ENCODE assay signal across 8 cellular contexts in the genomic region with DNA sequence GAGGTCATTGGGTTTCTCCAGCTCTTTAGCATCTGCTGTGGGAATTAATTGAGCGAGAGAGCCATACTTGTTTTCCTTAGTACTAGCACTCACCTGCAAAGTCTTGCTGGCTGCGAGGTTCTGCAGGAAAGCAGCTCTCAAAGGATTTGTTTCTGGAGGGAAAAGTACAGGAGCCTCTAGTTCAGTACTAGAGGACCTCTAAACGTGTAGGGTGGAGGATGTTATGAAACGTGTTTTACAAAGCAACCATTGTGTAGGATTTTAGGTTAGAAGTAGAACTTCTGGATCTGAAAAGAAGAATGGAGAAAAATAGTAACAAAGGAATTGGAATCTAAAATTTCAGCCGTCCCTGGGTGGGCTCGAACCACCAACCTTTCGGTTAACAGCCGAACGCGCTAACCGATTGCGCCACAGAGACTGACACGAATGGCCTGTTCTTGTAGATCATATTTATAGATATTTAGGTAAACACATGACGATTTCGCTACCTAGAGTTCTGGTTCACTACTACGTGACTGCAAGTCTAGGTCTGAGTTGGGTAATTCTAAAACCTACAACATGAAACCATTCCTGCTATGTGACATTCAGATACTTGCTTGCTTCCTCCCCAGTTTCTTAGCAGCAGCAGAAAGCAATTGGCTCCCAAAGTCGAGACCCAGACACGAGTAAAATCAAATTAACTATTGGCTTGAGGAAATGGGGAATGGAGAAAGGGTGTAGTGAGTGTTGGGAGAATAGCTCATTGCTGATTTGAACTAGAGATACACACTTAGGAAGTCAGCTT.
DNase-seq lines count a peak whose midpoint lies in the region; ATAC-seq, FAIRE-seq and TF ChIP-seq lines count a peak whose summit lies in the region.

No MANE protein-coding gene starts in this region.

- DNase-seq in CD4-positive, alpha-beta memory T cell: peak in 4 of 5 donors; percentile 19 to 39 (median 20)
- DNase-seq in HTR-8/SVneo (ENCODE audit: insufficient read length, low spot score): peak; percentile 49
- peak; percentile 72 for DNase-seq in GM12878 (ENCODE audit: low read depth, low spot score)
- DNase-seq in natural killer cell treated with Interleukin-12 subunit alpha and Interleukin-12 subunit beta and Interleukin-15 and Interleukin-18, amount 100 ng/mL, for 72 hours (ENCODE audit: low spot score): no peak
- no peak for DNase-seq in DMS153 treated with DMSO at 0.1 percent for 48 hours (lab: John Stamatoyannopoulos, UW; ENCODE audit: unreplicated experiment)
- DNase-seq in NCI-H2196 treated with DMSO at 0.1 percent for 48 hours (lab: John Stamatoyannopoulos, UW; ENCODE audit: unreplicated experiment): no peak
- no peak for DNase-seq in tibial artery

- H3K27ac ChIP-seq in CD4-positive, alpha-beta memory T cell (ENCODE audit: low read depth, low read length): no peak overlapping the region
- H3K27ac ChIP-seq in GM12878 (ENCODE audit: control insufficient read depth, insufficient read depth) (no peak overlapping the region), tibial artery (no peak overlapping the region)

- peaks cover 0 to 4% (median 0%) of the 10 kb centered on the region in 8 donors for H3K9me3 Mint-ChIP-seq in CD4-positive, alpha-beta memory T cell
- no peaks in the 10 kb centered on the region for H3K9me3 Mint-ChIP-seq in natural killer cell treated with Interleukin-12 subunit alpha and Interleukin-12 subunit beta and Interleukin-15 and Interleukin-18, amount 100 ng/mL, for 72 hours

- H3K27me3 Mint-ChIP-seq in CD4-positive, alpha-beta memory T cell: peaks cover 32 to 49% of the 10 kb centered on the region in 2 donors
- H3K27me3 Mint-ChIP-seq in natural killer cell treated with Interleukin-12 subunit alpha and Interleukin-12 subunit beta and Interleukin-15 and Interleukin-18, amount 100 ng/mL, for 72 hours: peaks cover 20 to 37% of the 10 kb centered on the region in 2 donors

- 18% methylated on average over 18 of the region's 18 CpGs for WGBS in GM12878 (ENCODE audit: insufficient coverage, insufficient replicate concordance, low lambda C conversion rate, missing lambda C conversion rate)

- no peak; a peak in 1 of 4 replicates for TF ChIP-seq EP300 in GM12878 (IDR thresholded peaks at IDR 0.05; ENCODE audit: borderline replicate concordance in 1 of 2, control insufficient read depth in 1 of 2, low read depth in 2 of 2, low read length in 2 of 2)

- POLR2A ChIA-PET in CD4-positive, alpha-beta memory T cell (lab: Charles Lee; ENCODE audit: partially characterized antibody): no interaction called here
- POLR2A ChIA-PET in GM12878 (lab: Charles Lee): interaction anchor here (0.6 kb wide), 1 partner anchor 127 kb away, joined by 4 read pairs; no protein-coding TSS in a partner anchor

- H3K9ac ChIP-seq in GM12878 (ENCODE audit: control insufficient read depth, insufficient read depth, low read length): peak overlapping the region; percentile 18; the same call in 1 of the 2 replicates

- no TSS peak for BruUV-seq in GM12878 (replicated peaks; lab: Mats Ljungman, UMichigan)

- H3K27ac Mint-ChIP-seq in CD4-positive, alpha-beta memory T cell: peak overlapping the region in 2 of 7 donors; percentile 42 to 86
- peak overlapping the region; percentile 66 to 78 for H3K27ac Mint-ChIP-seq in natural killer cell treated with Interleukin-12 subunit alpha and Interleukin-12 subunit beta and Interleukin-15 and Interleukin-18, amount 100 ng/mL, for 72 hours

- RAD21 ChIA-PET in GM12878 (lab: Charles Lee; ENCODE audit: unreplicated experiment): interaction anchor here (1.3 kb wide), 1 partner anchor 38 kb away, joined by 4 read pairs; no protein-coding TSS in a partner anchor

- no peaks in the 10 kb centered on the region for H3K36me3 ChIP-seq in CD4-positive, alpha-beta memory T cell (ENCODE audit: insufficient read depth, low read length)
- H3K36me3 ChIP-seq in GM12878 (ENCODE audit: control insufficient read depth in 2 of 2, insufficient read depth in 2 of 2, low read length in 1 of 2) (no peaks in the 10 kb centered on the region), tibial artery (peaks cover 0 to 2% (median 0%) of the 10 kb centered on the region in 3 donors)

- in situ Hi-C loops in GM12878 (cut with MboI): no loop called here

- FAIRE-seq in HTR-8/SVneo (lab: Jason Lieb, UNC) (no peak), GM12878 (lab: Jason Lieb, UNC) (peak; percentile 89)

- H3K4me3 Mint-ChIP-seq in CD4-positive, alpha-beta memory T cell: peak overlapping the region in 6 of 8 donors; percentile 10 to 64 (median 39)
- H3K4me3 Mint-ChIP-seq in natural killer cell treated with Interleukin-12 subunit alpha and Interleukin-12 subunit beta and Interleukin-15 and Interleukin-18, amount 100 ng/mL, for 72 hours: peak overlapping the region; percentile 66

- ATAC-seq in GM12878: peak; percentile 92
- ATAC-seq in natural killer cell treated with Interleukin-12 subunit alpha and Interleukin-12 subunit beta and Interleukin-15 and Interleukin-18, amount 100 ng/mL, for 72 hours: peak; percentile 43 to 48
- ATAC-seq in HG02885 (IDR thresholded peaks at IDR 0.05; ENCODE audit: poor library complexity, unreplicated experiment): no peak

- no peaks in the 10 kb centered on the region for H4K20me1 ChIP-seq in GM12878 (ENCODE audit: control insufficient read depth, insufficient read depth)

- TF ChIP-seq RAD21 in GM12878 (IDR thresholded peaks at IDR 0.05; ENCODE audit: insufficient read depth, low read depth, low read length): no peak

- TF ChIP-seq POLR2A in GM12878 (IDR thresholded peaks at IDR 0.05; ENCODE audit: low read depth, low read length): no peak

- CTCF ChIA-PET in CD4-positive, alpha-beta memory T cell (lab: Charles Lee; ENCODE audit: partially characterized antibody): interaction anchor here (1.2 kb wide), 1 partner anchor 12 kb away, joined by 6 read pairs; no protein-coding TSS in a partner anchor
- CTCF ChIA-PET in GM12878 (lab: Yijun Ruan, JAX): interaction anchor here (0.5 to 4.3 kb wide), 3 partner anchors 11 to 225 kb away, joined by 3 to 36 read pairs (median 4); no protein-coding TSS in a partner anchor

- H3K9me3 ChIP-seq in CD4-positive, alpha-beta memory T cell (ENCODE audit: control insufficient read depth in 1 of 2, low read length in 2 of 2): no peaks in the 10 kb centered on the region
- H3K9me3 ChIP-seq in GM12878 (replicated peaks; ENCODE audit: control insufficient read depth, insufficient read depth, low read length): no peaks in the 10 kb centered on the region
- H3K9me3 ChIP-seq in tibial artery: no peaks in the 10 kb centered on the region

- TF ChIP-seq CTCF in GM12878 (IDR thresholded peaks at IDR 0.05 in 2 of 3, conservative IDR thresholded peaks at IDR 0.05 in 1 of 3; ENCODE audit: control insufficient read depth in 2 of 3, extremely low read depth in 1 of 3, insufficient read depth in 1 of 3, low read depth in 3 of 3, low read length in 3 of 3) (no peak), tibial artery (IDR thresholded peaks at IDR 0.05) (no peak)

- H3K36me3 Mint-ChIP-seq in CD4-positive, alpha-beta memory T cell: peaks cover 4 to 7% of the 10 kb centered on the region in 2 donors
- H3K36me3 Mint-ChIP-seq in natural killer cell treated with Interleukin-12 subunit alpha and Interleukin-12 subunit beta and Interleukin-15 and Interleukin-18, amount 100 ng/mL, for 72 hours: peaks cover 4% of the 10 kb centered on the region

- intact Hi-C loops in CD4-positive, alpha-beta memory T cell (cut with micrococcal nuclease): no loop called here
- intact Hi-C loops in GM12878 (cut with micrococcal nuclease; ENCODE audit: unreplicated experiment): no loop called here
- intact Hi-C loops in tibial artery (cut with DNase I; ENCODE audit: low total_unique reads): no loop called here

- H3K4me2 ChIP-seq in GM12878 (ENCODE audit: control insufficient read depth, insufficient read depth): peak overlapping the region; percentile 68

- no peaks in the 10 kb centered on the region for H3K27me3 ChIP-seq in CD4-positive, alpha-beta memory T cell (ENCODE audit: insufficient read depth, low read length)
- H3K27me3 ChIP-seq in GM12878 (replicated peaks in 1 of 2; ENCODE audit: control insufficient read depth in 2 of 2, insufficient read depth in 2 of 2, low read length in 1 of 2) (no peaks in the 10 kb centered on the region), tibial artery (peaks cover 0 to 37% of the 10 kb centered on the region in 2 donors)

- SMC1A ChIA-PET in GM12878 (lab: Charles Lee; ENCODE audit: uncharacterized antibody, unreplicated experiment): interaction anchor here (0.9 to 1.8 kb wide), 3 partner anchors 11 to 27 kb away, joined by 3 to 6 read pairs (median 3); no protein-coding TSS in a partner anchor

- no peaks in the 10 kb centered on the region for H3K4me1 ChIP-seq in CD4-positive, alpha-beta memory T cell (ENCODE audit: insufficient read depth, low read length)
- H3K4me1 ChIP-seq in GM12878 (ENCODE audit: control insufficient read depth, insufficient read depth, low read length) (no peaks in the 10 kb centered on the region), tibial artery (no peaks in the 10 kb centered on the region)

- H2AFZ ChIP-seq in GM12878 (ENCODE audit: control insufficient read depth, low read depth, low read length): no peak overlapping the region

- no peaks in the 10 kb centered on the region for H3K79me2 ChIP-seq in GM12878 (ENCODE audit: control insufficient read depth, insufficient read depth, low read length)

- H3K4me1 Mint-ChIP-seq in CD4-positive, alpha-beta memory T cell: peaks cover 10 to 17% (median 10%) of the 10 kb centered on the region in 4 donors
- H3K4me1 Mint-ChIP-seq in natural killer cell treated with Interleukin-12 subunit alpha and Interleukin-12 subunit beta and Interleukin-15 and Interleukin-18, amount 100 ng/mL, for 72 hours (ENCODE audit: low read depth in 2 of 2): peaks cover 18 to 19% of the 10 kb centered on the region in 2 donors

- no peak overlapping the region for H3K4me3 ChIP-seq in CD4-positive, alpha-beta memory T cell (ENCODE audit: low read length in 2 of 2)
- H3K4me3 ChIP-seq in GM12878: peak overlapping the region; percentile 62
- no peak overlapping the region for H3K4me3 ChIP-seq in tibial artery

TF ChIP-seq in GM12878, 131 proteins besides CTCF, POLR2A, EP300 and RAD21 (continues in another document):
- no peak for TF ChIP-seq CHD4 (IDR thresholded peaks at IDR 0.05)

Comparison
In these comparisons a context has a peak if more than half of its experiments do, and no peak if none do; other contexts are left out.
1. DNase-seq: peak in CD4-positive, alpha-beta memory T cell (4 of 5), HTR-8/SVneo (single experiment) and GM12878 (single experiment); none in natural killer cell treated with Interleukin-12 subunit alpha and Interleukin-12 subunit beta and Interleukin-15 and Interleukin-18, amount 100 ng/mL, for 72 hours (single experiment), DMS153 treated with DMSO at 0.1 percent for 48 hours (single experiment), NCI-H2196 treated with DMSO at 0.1 percent for 48 hours (single experiment) and tibial artery (0 of 2).